ENCODE assay signal across 12 cellular contexts in genomic region chr17:43995150-43995471, GRCh38. TPM values are rescaled to one million over a fixed set of nuclear protein-coding genes. Genes with fewer than 3 reads are reported as not detected.
DNase-seq lines count a peak whose midpoint lies in the region; ATAC-seq, FAIRE-seq and TF ChIP-seq lines count a peak whose summit lies in the region.
"Had no signal": no experiment of that assay in that cellular context is flagged by ENCODE, and none has a peak within 500 bp of the region (broad histone marks: within the 10 kb centered on the region; RNA-seq: fewer than 3 reads in every experiment).

No MANE protein-coding gene starts in this region.

- H3K9me2 ChIP-seq in OCI-LY7 (ENCODE audit: insufficient read depth, low read length): no peaks in the 10 kb centered on the region

- H3K36me3 ChIP-seq in OCI-LY7 (ENCODE audit: insufficient read depth, low read length): no peaks in the 10 kb centered on the region
- no peaks in the 10 kb centered on the region for H3K36me3 ChIP-seq in endothelial cell of umbilical vein (ENCODE audit: control insufficient read depth in 2 of 2, extremely low read depth in 1 of 2, insufficient read depth in 2 of 2, low read length in 2 of 2)
- H3K36me3 ChIP-seq in skeletal muscle satellite cell (ENCODE audit: insufficient read depth, low read length): no peaks in the 10 kb centered on the region
- H3K36me3 ChIP-seq: thoracic aorta had no signal

- H2AFZ ChIP-seq in OCI-LY7 (ENCODE audit: low read length) (no peak overlapping the region), endothelial cell of umbilical vein (ENCODE audit: low read depth, low read length) (peak overlapping the region; percentile 26)

- no peaks in the 10 kb centered on the region for H3K9me1 ChIP-seq in endothelial cell of umbilical vein (replicated peaks; ENCODE audit: control insufficient read depth, extremely low read depth, insufficient read depth, low read length)

- TF ChIP-seq CTCF in OCI-LY7 (conservative IDR thresholded peaks at IDR 0.05; ENCODE audit: low read length): peak; percentile 15; the same call in 1 of the 2 replicates
- no peak for TF ChIP-seq CTCF in endothelial cell of umbilical vein (IDR thresholded peaks at IDR 0.05; ENCODE audit: extremely low read depth in 1 of 2, insufficient read depth in 1 of 2, low read depth in 1 of 2, low read length in 2 of 2)

- FAIRE-seq in endothelial cell of umbilical vein (lab: Jason Lieb, UNC): no peak
- FAIRE-seq: A204.1 had no signal

- POLR2A ChIA-PET in OCI-LY7 (lab: Charles Lee) (no interaction called here), endothelial cell of umbilical vein (lab: Charles Lee) (no interaction called here)

- intact Hi-C loops in OCI-LY7 (cut with micrococcal nuclease; ENCODE audit: unreplicated experiment): loop anchor here (1.0 to 2.0 kb wide), 2 partner anchors 51 to 114 kb away; no protein-coding TSS in a partner anchor
- intact Hi-C loops in endothelial cell of umbilical vein (cut with micrococcal nuclease): loop anchor here (1.0 kb wide), 2 partner anchors 51 to 117 kb away; no protein-coding TSS in a partner anchor

- CTCF ChIA-PET in OCI-LY7 (lab: Charles Lee; ENCODE audit: unreplicated experiment): interaction anchor here (0.5 kb wide), 1 partner anchor 57 kb away, joined by 3 read pairs; no protein-coding TSS in a partner anchor
- CTCF ChIA-PET in endothelial cell of umbilical vein (lab: Charles Lee): interaction anchor here (1.5 to 12.7 kb wide), 3 partner anchors 10 to 52 kb away, joined by 3 to 182 read pairs (median 4); partner anchors contain the start of gene PPY

- H3K9me3 ChIP-seq in OCI-LY7 (ENCODE audit: low read length) (no peaks in the 10 kb centered on the region), endothelial cell of umbilical vein (replicated peaks; ENCODE audit: control insufficient read depth, insufficient read depth, low read length) (no peaks in the 10 kb centered on the region), skeletal muscle satellite cell (replicated peaks; ENCODE audit: low read length) (no peaks in the 10 kb centered on the region)
- H3K9me3 ChIP-seq: thoracic aorta had no signal

- H3K79me2 ChIP-seq in OCI-LY7 (ENCODE audit: insufficient read depth, low read depth, low read length): no peaks in the 10 kb centered on the region
- no peaks in the 10 kb centered on the region for H3K79me2 ChIP-seq in endothelial cell of umbilical vein (ENCODE audit: control insufficient read depth, insufficient read depth, low read length)

- H3K4me1 ChIP-seq in OCI-LY7 (ENCODE audit: insufficient read depth, low read length, poor library complexity, severe bottlenecking) (no peaks in the 10 kb centered on the region), endothelial cell of umbilical vein (ENCODE audit: control insufficient read depth, extremely low read depth, insufficient read depth, low read length) (peaks cover 5% of the 10 kb centered on the region), skeletal muscle satellite cell (ENCODE audit: control insufficient read depth, insufficient read depth, low read length) (peaks cover 12% of the 10 kb centered on the region)

- no peak overlapping the region for H3K27ac ChIP-seq in OCI-LY7 (ENCODE audit: low read depth, low read length, poor library complexity, severe bottlenecking)
- no peak overlapping the region for H3K27ac ChIP-seq in endothelial cell of umbilical vein (ENCODE audit: insufficient read depth, low read depth, low read length)
- H3K27ac ChIP-seq: thoracic aorta had no signal

- no peaks in the 10 kb centered on the region for H4K20me1 ChIP-seq in OCI-LY7 (ENCODE audit: insufficient read depth, low read length)
- H4K20me1 ChIP-seq in endothelial cell of umbilical vein (replicated peaks; ENCODE audit: control insufficient read depth, extremely low read depth, insufficient read depth, low read length): no peaks in the 10 kb centered on the region

- H3K4me3 ChIP-seq in OCI-LY7 (ENCODE audit: low read depth, low read length, poor library complexity, severe bottlenecking): no peak overlapping the region
- no peak overlapping the region for H3K4me3 ChIP-seq in endothelial cell of umbilical vein (replicated peaks in 1 of 3; ENCODE audit: insufficient read depth in 1 of 3, low read depth in 1 of 3, low read length in 3 of 3)
- no peak overlapping the region for H3K4me3 ChIP-seq in skeletal muscle satellite cell (ENCODE audit: low read length)

- dilution Hi-C loops in endothelial cell of umbilical vein (cut with MboI; ENCODE audit: extremely low pct_ligation_motif_present, low sequenced_read_pairs): no loop called here

- no peak for TF ChIP-seq POLR2A in endothelial cell of umbilical vein (IDR thresholded peaks at IDR 0.05; ENCODE audit: low read depth, low read length)
- no peak for TF ChIP-seq POLR2A in GM18505 (IDR thresholded peaks at IDR 0.05; ENCODE audit: borderline replicate concordance, extremely low read depth, insufficient read depth, insufficient read length)

- peak; percentile 38 for DNase-seq in NCI-H2227 treated with DMSO at 0.1 percent for 48 hours (lab: John Stamatoyannopoulos, UW)
- no peak for DNase-seq in NCI-H2227 (lab: John Stamatoyannopoulos, UW; ENCODE audit: unreplicated experiment)
- DNase-seq in OCI-LY7 (ENCODE audit: low spot score): no peak
- no peak for DNase-seq in endothelial cell of umbilical vein (ENCODE audit: low read depth, low spot score)

- BruUV-seq in OCI-LY7 (replicated peaks; lab: Mats Ljungman, UMichigan) (no TSS peak), endothelial cell of umbilical vein (replicated peaks; lab: Mats Ljungman, UMichigan) (no TSS peak)

- H3K4me2 ChIP-seq in OCI-LY7 (ENCODE audit: low read length) (no peak overlapping the region), endothelial cell of umbilical vein (ENCODE audit: insufficient read depth, low read length) (peak overlapping the region; percentile 39), skeletal muscle satellite cell (ENCODE audit: low read length) (peak overlapping the region; percentile 86)

- H3K27me3 ChIP-seq in endothelial cell of umbilical vein (ENCODE audit: control insufficient read depth in 2 of 2, insufficient read depth in 2 of 2, low read length in 2 of 2) (peaks cover 0 to 3% of the 10 kb centered on the region in 2 experiments), skeletal muscle satellite cell (ENCODE audit: control insufficient read depth, insufficient read depth, low read length) (peaks cover 5% of the 10 kb centered on the region)

- ATAC-seq in HG03442 (IDR thresholded peaks at IDR 0.05; ENCODE audit: unreplicated experiment): no peak
- ATAC-seq in GM18505 (IDR thresholded peaks at IDR 0.05; ENCODE audit: unreplicated experiment): no peak
- no peak for ATAC-seq in GM18517 (IDR thresholded peaks at IDR 0.05; ENCODE audit: unreplicated experiment)

- H3K9ac ChIP-seq in endothelial cell of umbilical vein (replicated peaks; ENCODE audit: extremely low read depth, insufficient read depth, low read length) (no peak overlapping the region), skeletal muscle satellite cell (ENCODE audit: low read depth, low read length) (no peak overlapping the region)

RNA-seq across cellular contexts. Expression of gene NAGS, which starts 9.3 kb away (rescaled TPM):
- 0.32 and 0.54 TPM in 2 replicates for total RNA-seq in OCI-LY7 (2014; rRNA removed; shearing (Covaris generic))
- total RNA-seq in OCI-LY7 (2022) (0.61 and 1.5 TPM in 2 replicates), endothelial cell of umbilical vein (5.8 and 6.1 TPM in 2 replicates)
- polyA plus RNA-seq in endothelial cell of umbilical vein: 3.3 and 3.7 TPM in 2 replicates
- 2.1 and 2.4 TPM in 2 replicates for polyA plus RNA-seq in endothelial cell of umbilical vein (2011; cell fraction: cytosol; rRNA removed)
- 1.8 and 1.9 TPM in 2 replicates for polyA plus RNA-seq in endothelial cell of umbilical vein (2011; cell fraction: nucleus; rRNA removed)
- 1.3 and 1.7 TPM in 2 replicates for polyA plus RNA-seq in endothelial cell of umbilical vein (2012)
- polyA minus RNA-seq in endothelial cell of umbilical vein: 1.3 and 1.8 TPM in 2 replicates
- polyA minus RNA-seq in endothelial cell of umbilical vein (2011; cell fraction: cytosol; rRNA and poly(A)+ RNA removed): 0.92 TPM
- polyA minus RNA-seq in endothelial cell of umbilical vein (2011; cell fraction: nucleus; rRNA and poly(A)+ RNA removed): 0.96 and 1.9 TPM in 2 replicates
- 43.7 and 46.9 TPM in 2 replicates for total RNA-seq in skeletal muscle satellite cell (2012; rRNA removed)

RNA-seq across cellular contexts. Expression of gene TMEM101, which starts 19.7 kb away (rescaled TPM):
- total RNA-seq in OCI-LY7 (2014; rRNA removed; shearing (Covaris generic)): 27.2 and 41.9 TPM in 2 replicates
- 22.5 and 26.5 TPM in 2 replicates for total RNA-seq in OCI-LY7 (2022)
- 29.4 and 30.4 TPM in 2 replicates for total RNA-seq in endothelial cell of umbilical vein
- 60.2 and 61.6 TPM in 2 replicates for polyA plus RNA-seq in endothelial cell of umbilical vein
- 38.8 and 43.5 TPM in 2 replicates for polyA plus RNA-seq in endothelial cell of umbilical vein (2011; cell fraction: cytosol; rRNA removed)
- 17.7 and 18.3 TPM in 2 replicates for polyA plus RNA-seq in endothelial cell of umbilical vein (2011; cell fraction: nucleus; rRNA removed)
- 25.0 and 34.0 TPM in 2 replicates for polyA plus RNA-seq in endothelial cell of umbilical vein (2012)
- polyA minus RNA-seq in endothelial cell of umbilical vein: 41.6 and 43.0 TPM in 2 replicates
- 20.9 TPM for polyA minus RNA-seq in endothelial cell of umbilical vein (2011; cell fraction: cytosol; rRNA and poly(A)+ RNA removed)
- 7.6 and 10.1 TPM in 2 replicates for polyA minus RNA-seq in endothelial cell of umbilical vein (2011; cell fraction: nucleus; rRNA and poly(A)+ RNA removed)
- 33.9 and 39.8 TPM in 2 replicates for total RNA-seq in skeletal muscle satellite cell (2012; rRNA removed)

RNA-seq across cellular contexts. Expression of gene PYY, which starts 41.4 kb away (rescaled TPM):
- not detected in 2 replicates for total RNA-seq in OCI-LY7 (2014; rRNA removed; shearing (Covaris generic))
- total RNA-seq in OCI-LY7 (2022) (not detected in 2 replicates), endothelial cell of umbilical vein (not detected in 2 replicates)
- 0.14 TPM in 1 of 2 replicates, not detected in the other for polyA plus RNA-seq in endothelial cell of umbilical vein
- polyA plus RNA-seq in endothelial cell of umbilical vein (2011; cell fraction: cytosol; rRNA removed): not detected in 2 replicates
- polyA plus RNA-seq in endothelial cell of umbilical vein (2011; cell fraction: nucleus; rRNA removed): not detected in 2 replicates
- not detected in 2 replicates for polyA plus RNA-seq in endothelial cell of umbilical vein (2012)
- not detected in 2 replicates for polyA minus RNA-seq in endothelial cell of umbilical vein
- polyA minus RNA-seq in endothelial cell of umbilical vein (2011; cell fraction: cytosol; rRNA and poly(A)+ RNA removed): not detected
- not detected in 2 replicates for polyA minus RNA-seq in endothelial cell of umbilical vein (2011; cell fraction: nucleus; rRNA and poly(A)+ RNA removed)
- under 0.01 TPM in 1 of 2 replicates, not detected in the other for total RNA-seq in skeletal muscle satellite cell (2012; rRNA removed)
- total RNA-seq: T-helper 2 cell treated with Interferon-gamma antibody and Interleukin-4, amounts not matched to agents 100 ng/mL and 5 ng/mL, for 36 hours; thoracic aorta had no signal

RNA-seq across cellular contexts. Expression of gene PPY, which starts 52.8 kb away (rescaled TPM):
- not detected in 2 replicates for total RNA-seq in OCI-LY7 (2014; rRNA removed; shearing (Covaris generic))
- total RNA-seq in OCI-LY7 (2022): not detected in 2 replicates
- total RNA-seq in endothelial cell of umbilical vein: not detected in 2 replicates
- not detected in 2 replicates for polyA plus RNA-seq in endothelial cell of umbilical vein
- polyA plus RNA-seq in endothelial cell of umbilical vein (2011; cell fraction: cytosol; rRNA removed): not detected in 2 replicates
- not detected in 2 replicates for polyA plus RNA-seq in endothelial cell of umbilical vein (2011; cell fraction: nucleus; rRNA removed)
- polyA plus RNA-seq in endothelial cell of umbilical vein (2012): not detected in 2 replicates
- not detected in 2 replicates for polyA minus RNA-seq in endothelial cell of umbilical vein
- not detected for polyA minus RNA-seq in endothelial cell of umbilical vein (2011; cell fraction: cytosol; rRNA and poly(A)+ RNA removed)
- not detected in 2 replicates for polyA minus RNA-seq in endothelial cell of umbilical vein (2011; cell fraction: nucleus; rRNA and poly(A)+ RNA removed)
- not detected in 2 replicates for total RNA-seq in skeletal muscle satellite cell (2012; rRNA removed)
- total RNA-seq: HFFc6; T-helper 2 cell treated with Interferon-gamma antibody and Interleukin-4, amounts not matched to agents 100 ng/mL and 5 ng/mL, for 36 hours; thoracic aorta had no signal
